Comparison of ENCODE assay signal across 1 cellular context in the genomic region with DNA sequence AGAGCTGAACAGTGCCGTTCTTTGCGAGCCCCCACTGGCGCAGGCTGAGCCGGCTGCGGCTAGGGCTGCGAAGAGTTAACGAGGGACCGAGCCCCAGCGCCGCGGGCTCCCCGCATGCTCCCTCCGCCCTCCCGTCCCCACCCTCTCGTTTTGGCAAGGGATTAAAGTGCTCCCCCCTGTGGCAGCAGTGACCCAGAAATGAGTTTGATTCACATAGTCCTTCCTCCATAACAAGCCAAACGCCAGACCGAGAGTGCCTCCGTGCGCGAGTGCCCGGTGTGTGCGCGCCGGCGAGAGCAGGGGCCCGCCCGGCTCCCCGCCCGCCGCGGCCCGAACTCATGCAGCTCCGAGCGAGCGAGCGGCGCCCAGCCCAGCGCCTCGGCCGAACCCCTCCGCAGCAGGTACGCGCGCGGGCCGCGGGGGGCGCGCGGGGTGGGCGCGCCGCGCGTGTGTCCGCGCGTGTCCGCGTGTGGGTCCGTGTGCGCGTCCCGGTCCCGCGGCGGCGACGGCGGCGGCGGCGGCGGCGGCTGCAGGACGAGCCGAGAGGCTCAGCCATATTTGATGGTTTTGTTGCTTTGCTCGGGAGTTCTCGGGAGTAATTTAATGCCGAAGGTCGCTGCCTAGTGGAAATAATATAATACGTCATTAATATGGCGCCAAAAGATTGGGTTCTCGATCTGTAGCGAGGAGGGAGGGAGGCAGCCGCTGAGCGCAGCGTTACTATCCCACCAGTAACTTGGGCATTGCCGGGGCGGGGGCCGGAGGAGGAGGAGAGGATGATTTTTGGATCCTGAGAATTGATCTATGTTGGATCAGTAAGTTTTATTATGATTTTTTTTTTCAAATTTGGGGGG.
A peak's percentile ranks its signal among the peaks of the same experiment; 100 is the strongest.
TF ChIP-seq lines count a peak whose summit lies in the region.

JADE1 (plus strand) TSS at position 224 of the 854 bp plus-strand sequence. CDS start 22,059 bp downstream, outside the sequence.

TF ChIP-seq in HEK293, 187 proteins besides CTCF, POLR2A, EP300 and RAD21 (continued from another document and continues in another):
- peak; percentile 68 for TF ChIP-seq ZBTB26 (tag by site-specific recombination; optimal IDR thresholded peaks at IDR 0.05)
- TF ChIP-seq ZNF776 (tag by site-specific recombination; IDR thresholded peaks at IDR 0.05; ENCODE audit: borderline replicate concordance), result no peak
- TF ChIP-seq, protein P1, sequence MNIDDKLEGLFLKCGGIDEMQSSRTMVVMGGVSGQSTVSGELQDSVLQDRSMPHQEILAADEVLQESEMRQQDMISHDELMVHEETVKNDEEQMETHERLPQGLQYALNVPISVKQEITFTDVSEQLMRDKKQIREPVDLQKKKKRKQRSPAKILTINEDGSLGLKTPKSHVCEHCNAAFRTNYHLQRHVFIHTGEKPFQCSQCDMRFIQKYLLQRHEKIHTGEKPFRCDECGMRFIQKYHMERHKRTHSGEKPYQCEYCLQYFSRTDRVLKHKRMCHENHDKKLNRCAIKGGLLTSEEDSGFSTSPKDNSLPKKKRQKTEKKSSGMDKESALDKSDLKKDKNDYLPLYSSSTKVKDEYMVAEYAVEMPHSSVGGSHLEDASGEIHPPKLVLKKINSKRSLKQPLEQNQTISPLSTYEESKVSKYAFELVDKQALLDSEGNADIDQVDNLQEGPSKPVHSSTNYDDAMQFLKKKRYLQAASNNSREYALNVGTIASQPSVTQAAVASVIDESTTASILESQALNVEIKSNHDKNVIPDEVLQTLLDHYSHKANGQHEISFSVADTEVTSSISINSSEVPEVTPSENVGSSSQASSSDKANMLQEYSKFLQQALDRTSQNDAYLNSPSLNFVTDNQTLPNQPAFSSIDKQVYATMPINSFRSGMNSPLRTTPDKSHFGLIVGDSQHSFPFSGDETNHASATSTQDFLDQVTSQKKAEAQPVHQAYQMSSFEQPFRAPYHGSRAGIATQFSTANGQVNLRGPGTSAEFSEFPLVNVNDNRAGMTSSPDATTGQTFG (tag by site-specific recombination; IDR thresholded peaks at IDR 0.05; ENCODE audit: borderline replicate concordance), result no peak
- TF ChIP-seq ZNF239 (tag by site-specific recombination; IDR thresholded peaks at IDR 0.05), result no peak
- TF ChIP-seq ZNF394 (tag by site-specific recombination; IDR thresholded peaks at IDR 0.05; ENCODE audit: borderline replicate concordance), result no peak
- 0 out of 2 replicates have a peak, but pooled peaks have one; percentile 51 for TF ChIP-seq MZF1 (tag by site-specific recombination; IDR thresholded peaks at IDR 0.05; ENCODE audit: borderline replicate concordance)
- peak; percentile 69 for TF ChIP-seq ZNF341 (tag by site-specific recombination; IDR thresholded peaks at IDR 0.05; ENCODE audit: low read depth)
- TF ChIP-seq ZNF202 (tag by site-specific recombination; IDR thresholded peaks at IDR 0.05; ENCODE audit: borderline replicate concordance), result no peak
- peak; percentile 56; the same call in 1 of the 2 replicates for TF ChIP-seq KLF8 (tag by site-specific recombination; IDR thresholded peaks at IDR 0.05)
- TF ChIP-seq SP7 (tag by site-specific recombination; IDR thresholded peaks at IDR 0.05), result peak; percentile 40; the same call in 1 of the 2 replicates
- TF ChIP-seq ZNF747 (tag by site-specific recombination; IDR thresholded peaks at IDR 0.05), result no peak
- no peak for TF ChIP-seq OVOL3 (tag by site-specific recombination; IDR thresholded peaks at IDR 0.05)
- no peak for TF ChIP-seq ZNF571 (tag by site-specific recombination; IDR thresholded peaks at IDR 0.05)
- TF ChIP-seq, protein P2, sequence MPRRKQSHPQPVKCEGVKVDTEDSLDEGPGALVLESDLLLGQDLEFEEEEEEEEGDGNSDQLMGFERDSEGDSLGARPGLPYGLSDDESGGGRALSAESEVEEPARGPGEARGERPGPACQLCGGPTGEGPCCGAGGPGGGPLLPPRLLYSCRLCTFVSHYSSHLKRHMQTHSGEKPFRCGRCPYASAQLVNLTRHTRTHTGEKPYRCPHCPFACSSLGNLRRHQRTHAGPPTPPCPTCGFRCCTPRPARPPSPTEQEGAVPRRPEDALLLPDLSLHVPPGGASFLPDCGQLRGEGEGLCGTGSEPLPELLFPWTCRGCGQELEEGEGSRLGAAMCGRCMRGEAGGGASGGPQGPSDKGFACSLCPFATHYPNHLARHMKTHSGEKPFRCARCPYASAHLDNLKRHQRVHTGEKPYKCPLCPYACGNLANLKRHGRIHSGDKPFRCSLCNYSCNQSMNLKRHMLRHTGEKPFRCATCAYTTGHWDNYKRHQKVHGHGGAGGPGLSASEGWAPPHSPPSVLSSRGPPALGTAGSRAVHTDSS (tag by site-specific recombination; IDR thresholded peaks at IDR 0.05), result no peak
- TF ChIP-seq ZNF624 (tag by site-specific recombination; IDR thresholded peaks at IDR 0.05), result no peak
- no peak for TF ChIP-seq ZNF664 (tag by site-specific recombination; IDR thresholded peaks at IDR 0.05)
- no peak for TF ChIP-seq ZNF132 (tag by site-specific recombination; IDR thresholded peaks at IDR 0.05; ENCODE audit: borderline replicate concordance)
- TF ChIP-seq ZFP69B (tag by site-specific recombination; IDR thresholded peaks at IDR 0.05), result no peak
- no peak for TF ChIP-seq ZNF501 (tag by site-specific recombination; IDR thresholded peaks at IDR 0.05)
- no peak for TF ChIP-seq ZNF623 (tag by site-specific recombination; IDR thresholded peaks at IDR 0.05)
- TF ChIP-seq ZNF24 (tag by site-specific recombination; IDR thresholded peaks at IDR 0.05), result 0 out of 2 replicates have a peak, but pooled peaks have one; percentile 21
- no peak for TF ChIP-seq ZNF184 (tag by site-specific recombination; IDR thresholded peaks at IDR 0.05)
- no peak for TF ChIP-seq ZSCAN16 (tag by site-specific recombination; IDR thresholded peaks at IDR 0.05)
- TF ChIP-seq ZNF660 (tag by site-specific recombination; IDR thresholded peaks at IDR 0.05), result peak; percentile 73; the same call in 1 of the 2 replicates
- no peak for TF ChIP-seq BCL11A (tag by site-specific recombination; IDR thresholded peaks at IDR 0.05; ENCODE audit: low read depth)
- no peak for TF ChIP-seq SETDB1 (IDR thresholded peaks at IDR 0.05; ENCODE audit: insufficient read length, low read length)
- no peak for TF ChIP-seq ZFP41 (tag by site-specific recombination; IDR thresholded peaks at IDR 0.05; ENCODE audit: borderline replicate concordance)
- TF ChIP-seq, protein P3, sequence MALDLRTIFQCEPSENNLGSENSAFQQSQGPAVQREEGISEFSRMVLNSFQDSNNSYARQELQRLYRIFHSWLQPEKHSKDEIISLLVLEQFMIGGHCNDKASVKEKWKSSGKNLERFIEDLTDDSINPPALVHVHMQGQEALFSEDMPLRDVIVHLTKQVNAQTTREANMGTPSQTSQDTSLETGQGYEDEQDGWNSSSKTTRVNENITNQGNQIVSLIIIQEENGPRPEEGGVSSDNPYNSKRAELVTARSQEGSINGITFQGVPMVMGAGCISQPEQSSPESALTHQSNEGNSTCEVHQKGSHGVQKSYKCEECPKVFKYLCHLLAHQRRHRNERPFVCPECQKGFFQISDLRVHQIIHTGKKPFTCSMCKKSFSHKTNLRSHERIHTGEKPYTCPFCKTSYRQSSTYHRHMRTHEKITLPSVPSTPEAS (tag by site-specific recombination; IDR thresholded peaks at IDR 0.05), result no peak
- no peak for TF ChIP-seq ZNF19 (tag by site-specific recombination; IDR thresholded peaks at IDR 0.05; ENCODE audit: low read depth)
- TF ChIP-seq REST (tag by site-specific recombination; IDR thresholded peaks at IDR 0.05), result no peak
- no peak for TF ChIP-seq ZNF792 (tag by site-specific recombination; IDR thresholded peaks at IDR 0.05)
- no peak for TF ChIP-seq GLI4 (tag by site-specific recombination; IDR thresholded peaks at IDR 0.05)
- 0 out of 2 replicates have a peak, but pooled peaks have one; percentile 17 for TF ChIP-seq ZBTB17 (tag by site-specific recombination; IDR thresholded peaks at IDR 0.05)
- TF ChIP-seq ZNF391 (tag by site-specific recombination; IDR thresholded peaks at IDR 0.05; ENCODE audit: borderline replicate concordance, low read depth), result no peak
- peak; percentile 46 for TF ChIP-seq ZNF629 (tag by site-specific recombination; IDR thresholded peaks at IDR 0.05)
- TF ChIP-seq KLF16 (tag by site-specific recombination; IDR thresholded peaks at IDR 0.05), result peak; percentile 69
- no peak for TF ChIP-seq KLF10 (tag by site-specific recombination; IDR thresholded peaks at IDR 0.05)
- TF ChIP-seq ZNF174 (tag by site-specific recombination; IDR thresholded peaks at IDR 0.05), result no peak
- no peak for TF ChIP-seq RBAK (tag by site-specific recombination; IDR thresholded peaks at IDR 0.05)
- no peak for TF ChIP-seq ZBTB49 (tag by site-specific recombination; IDR thresholded peaks at IDR 0.05; ENCODE audit: low read depth)
- peak; percentile 56; the same call in 1 of the 2 replicates for TF ChIP-seq KLF9 (tag by site-specific recombination; IDR thresholded peaks at IDR 0.05; ENCODE audit: low read depth)
- TF ChIP-seq ZNF654 (tag by site-specific recombination; IDR thresholded peaks at IDR 0.05; ENCODE audit: low read depth), result peak; percentile 37
- no peak for TF ChIP-seq ZNF701 (tag by site-specific recombination; IDR thresholded peaks at IDR 0.05)
- TF ChIP-seq ZNF366 (tag by site-specific recombination; conservative IDR thresholded peaks at IDR 0.05), result peak; percentile 43
- peak; percentile 51; the same call in 1 of the 2 replicates for TF ChIP-seq ZNF692 (tag by site-specific recombination; IDR thresholded peaks at IDR 0.05)
